ENCODE assay signal across 10 cellular contexts in genomic region chr4:120923201-120923522, GRCh38. TPM values are rescaled to one million over a fixed set of nuclear protein-coding genes. Genes with fewer than 3 reads are reported as not detected.
DNase-seq lines count a peak whose midpoint lies in the region; ATAC-seq and TF ChIP-seq lines count a peak whose summit lies in the region.
"Had no signal": no experiment of that assay in that cellular context is flagged by ENCODE, and none has a peak within 500 bp of the region (broad histone marks: within the 10 kb centered on the region; RNA-seq: fewer than 3 reads in every experiment).

No MANE protein-coding gene starts in this region.

- H3K79me2 ChIP-seq in mammary epithelial cell (ENCODE audit: insufficient read depth, low read length): peaks cover 11% of the 10 kb centered on the region

- peak overlapping the region; percentile 73 to 77 for H3K4me3 Mint-ChIP-seq in activated T-cell treated with anti-CD3 and anti-CD28 coated beads, Interleukin-2, amount 50 U/mL, for 72 hours

- DNase-seq in activated T-cell treated with anti-CD3 and anti-CD28 coated beads, Interleukin-2, amount 50 U/mL, for 72 hours: no peak
- DNase-seq in activated T-cell treated with anti-CD3 and anti-CD28 coated beads for 4 hours (no peak), mammary epithelial cell (no peak), lower lobe of right lung (no peak), tibial artery (no peak), NCI-H2196 (lab: John Stamatoyannopoulos, UW; ENCODE audit: unreplicated experiment) (no peak)
- no peak for DNase-seq in stimulated activated CD4-positive, alpha-beta T cell treated with anti-CD3 and anti-CD28 coated beads, Interleukin-4, amount 100 ng/mL, for 24 hours
- DNase-seq: NCI-H2029 treated with DMSO at 0.1 percent for 48 hours had no signal

- H3K27me3 Mint-ChIP-seq in activated T-cell treated with anti-CD3 and anti-CD28 coated beads, Interleukin-2, amount 50 U/mL, for 72 hours (ENCODE audit: low read depth): peaks cover 46% of the 10 kb centered on the region

- peak overlapping the region; percentile 78 for H3K9ac ChIP-seq in mammary epithelial cell (ENCODE audit: insufficient read depth, low read length)

- peak overlapping the region; percentile 97 for H2AFZ ChIP-seq in mammary epithelial cell (ENCODE audit: low read depth, low read length)

- H3K4me3 ChIP-seq in mammary epithelial cell (replicated peaks in 1 of 3; ENCODE audit: insufficient read depth in 1 of 3, low read depth in 2 of 3, low read length in 3 of 3): peak overlapping the region; percentile 78 to 92 (median 82)
- H3K4me3 ChIP-seq in lower lobe of right lung: peak overlapping the region; percentile 72
- H3K4me3 ChIP-seq in tibial artery: peak overlapping the region; percentile 78 to 81

- no TSS peak for BruUV-seq in mammary epithelial cell (replicated peaks; lab: Mats Ljungman, UMichigan)

- H3K36me3 ChIP-seq in mammary epithelial cell (ENCODE audit: insufficient read depth, low read length) (no peaks in the 10 kb centered on the region), lower lobe of right lung (no peaks in the 10 kb centered on the region), tibial artery (no peaks in the 10 kb centered on the region)

- no peak overlapping the region for H3K27ac ChIP-seq in mammary epithelial cell (ENCODE audit: insufficient read depth, low read depth, low read length)
- peak overlapping the region; percentile 95 for H3K27ac ChIP-seq in lower lobe of right lung
- H3K27ac ChIP-seq in tibial artery: peak overlapping the region; percentile 89 to 92
- H3K27ac ChIP-seq: C4-2B had no signal

- H3K9me3 Mint-ChIP-seq in activated T-cell treated with anti-CD3 and anti-CD28 coated beads, Interleukin-2, amount 50 U/mL, for 72 hours: no peaks in the 10 kb centered on the region

- H3K36me3 Mint-ChIP-seq in activated T-cell treated with anti-CD3 and anti-CD28 coated beads, Interleukin-2, amount 50 U/mL, for 72 hours (ENCODE audit: insufficient read depth in 2 of 2): peaks cover 0 to 3% of the 10 kb centered on the region in 2 donors

- H3K4me1 ChIP-seq in mammary epithelial cell (ENCODE audit: insufficient read depth, low read length) (peaks cover 13% of the 10 kb centered on the region), lower lobe of right lung (peaks cover 36% of the 10 kb centered on the region), tibial artery (peaks cover 0 to 22% (median 0%) of the 10 kb centered on the region in 4 donors)

- in situ Hi-C loops in mammary epithelial cell (cut with MboI; ENCODE audit: low sequenced_read_pairs in 2 of 2): no loop called here

- H4K20me1 ChIP-seq in mammary epithelial cell (ENCODE audit: insufficient read depth, low read length): no peaks in the 10 kb centered on the region

- CTCF ChIA-PET in mammary epithelial cell (lab: Charles Lee; ENCODE audit: low non-redundant PET): no interaction called here

- no peak for ATAC-seq in activated T-cell treated with anti-CD3 and anti-CD28 coated beads, Interleukin-2, amount 50 U/mL, for 72 hours (replicated peaks in 1 of 2)
- ATAC-seq in lower lobe of right lung (no peak), HG02885 (IDR thresholded peaks at IDR 0.05; ENCODE audit: poor library complexity, unreplicated experiment) (no peak)

- H3K27me3 ChIP-seq in mammary epithelial cell (ENCODE audit: insufficient read depth, low read length): no peaks in the 10 kb centered on the region
- no peaks in the 10 kb centered on the region for H3K27me3 ChIP-seq in lower lobe of right lung (ENCODE audit: low read depth)
- no peaks in the 10 kb centered on the region for H3K27me3 ChIP-seq in tibial artery

- TF ChIP-seq CTCF in mammary epithelial cell (conservative IDR thresholded peaks at IDR 0.05 in 1 of 2, IDR thresholded peaks at IDR 0.05 in 1 of 2; ENCODE audit: extremely low read depth in 1 of 2, insufficient read depth in 1 of 2, low read depth in 1 of 2, low read length in 2 of 2) (no peak), lower lobe of right lung (IDR thresholded peaks at IDR 0.05) (no peak), tibial artery (IDR thresholded peaks at IDR 0.05) (no peak)

- dilution Hi-C loops in mammary epithelial cell (cut with HindIII; ENCODE audit: low sequenced_read_pairs): no loop called here

- peaks cover 16% of the 10 kb centered on the region for H3K4me1 Mint-ChIP-seq in activated T-cell treated with anti-CD3 and anti-CD28 coated beads, Interleukin-2, amount 50 U/mL, for 72 hours (ENCODE audit: low read depth)

- peak overlapping the region; percentile 97 for H3K4me2 ChIP-seq in mammary epithelial cell (ENCODE audit: insufficient read depth, low read depth, low read length)

- intact Hi-C loops in mammary epithelial cell (cut with micrococcal nuclease): loop anchor here (10.0 kb wide), 2 partner anchors 172 to 382 kb away; no protein-coding TSS in a partner anchor
- intact Hi-C loops in lower lobe of right lung (cut with DNase I): loop anchor here (10.0 kb wide), 1 partner anchor 142 kb away; no protein-coding TSS in a partner anchor
- intact Hi-C loops in tibial artery (cut with DNase I; ENCODE audit: low total_unique reads): loop anchor here (5.0 kb wide), 1 partner anchor 149 kb away; the partner anchor contains the start of gene NDNF

- WGBS in mammary epithelial cell (ENCODE audit: low coverage, missing lambda C conversion rate): 18% methylated on average over 12 of the region's 12 CpGs

- H3K9me3 ChIP-seq in mammary epithelial cell (replicated peaks; ENCODE audit: insufficient read depth, low read length) (no peaks in the 10 kb centered on the region), lower lobe of right lung (no peaks in the 10 kb centered on the region), tibial artery (no peaks in the 10 kb centered on the region)

- no peak overlapping the region for H3K27ac Mint-ChIP-seq in activated T-cell treated with anti-CD3 and anti-CD28 coated beads, Interleukin-2, amount 50 U/mL, for 72 hours

RNA-seq across cellular contexts. Expression of gene PRDM5, which starts 0.6 kb away (rescaled TPM):
- under 1 TPM; 0.35 to 0.60 TPM for total RNA-seq in activated T-cell treated with anti-CD3 and anti-CD28 coated beads, Interleukin-2, amount 50 U/mL, for 72 hours
- total RNA-seq in mammary epithelial cell (10 to 100 TPM in 1 of 2 donors, 1 to 10 TPM in 1; 7.9 to 19.0 TPM), lower lobe of right lung (14.8 TPM)
- polyA plus RNA-seq in mammary epithelial cell: 2.6 TPM
- 1.6 TPM for polyA minus RNA-seq in mammary epithelial cell
